20 cellular contexts compared by ENCODE assay signal in the genomic region with DNA sequence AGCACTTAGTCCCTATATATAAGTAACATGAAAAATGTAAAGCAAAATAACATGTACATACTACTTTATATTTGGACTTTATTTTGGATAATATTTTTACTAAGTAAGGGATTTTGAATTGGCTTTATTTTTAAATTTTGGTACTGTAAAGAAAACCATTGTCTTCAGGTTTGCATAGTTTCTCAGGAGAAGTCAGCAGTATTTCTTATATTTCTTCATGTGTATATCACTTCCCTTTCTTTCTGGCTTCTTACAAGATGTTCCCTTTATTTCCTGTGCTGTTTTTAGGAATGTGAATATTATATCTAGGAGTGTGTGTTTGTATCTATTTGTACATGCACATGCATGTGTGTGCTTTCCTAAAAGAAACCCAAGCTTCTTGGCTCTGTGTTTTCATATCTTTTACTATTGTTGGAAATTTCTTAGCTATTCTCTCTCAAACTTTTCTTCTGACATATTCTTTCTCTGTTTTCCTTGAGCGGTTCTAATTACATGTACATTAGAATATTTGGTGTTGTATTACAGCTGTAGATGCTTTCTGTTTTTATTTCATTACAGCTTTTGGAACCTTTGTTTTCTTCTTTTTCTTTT.
DNase-seq lines count a peak whose midpoint lies in the region; ATAC-seq, FAIRE-seq and TF ChIP-seq lines count a peak whose summit lies in the region.
"Had no signal": no experiment of that assay in that cellular context is flagged by ENCODE, and none has a peak within 500 bp of the region (broad histone marks: within the 10 kb centered on the region; RNA-seq: fewer than 3 reads in every experiment).

No MANE protein-coding gene starts in this region.

- H3K4me3 ChIP-seq in fibroblast of villous mesenchyme (ENCODE audit: low read depth, low read length) = no peak overlapping the region
- H3K4me3 ChIP-seq: ascending aorta, psoas muscle, smooth muscle cell, testis had no signal

- intact Hi-C loops in head of caudate nucleus (cut with DNase I) = no loop called here

- no peak for TF ChIP-seq CTCF in fibroblast of villous mesenchyme (IDR thresholded peaks at IDR 0.05; ENCODE audit: insufficient read depth, low read depth, low read length)

- FAIRE-seq in TTC549 (lab: Jason Lieb, UNC) = peak; percentile 64
- FAIRE-seq: GM12892 had no signal

- DNase-seq in DMS53 (lab: John Stamatoyannopoulos, UW) (peak; percentile 11), DMS53 treated with DMSO at 0.1 percent for 48 hours (lab: John Stamatoyannopoulos, UW; ENCODE audit: unreplicated experiment) (no peak), M059J (ENCODE audit: low read depth) (peak; percentile 3), fibroblast of villous mesenchyme (ENCODE audit: low read depth) (peak; percentile 7), head of caudate nucleus (no peak)
- DNase-seq in activated CD8-positive, alpha-beta memory T cell treated with anti-CD3 and anti-CD28 coated beads for 24 hours = no peak
- DNase-seq: activated naive CD4-positive, alpha-beta T cell treated with Interleukin-2 at 50 U/mL for 16 hours; activated T-cell treated with anti-CD3 and anti-CD28 coated beads for 4 hours; left colon; NCI-H2029; NCI-H510A treated with DMSO at 0.1 percent for 48 hours; psoas muscle; T1000; testis had no signal

- ATAC-seq in GM18873 (IDR thresholded peaks at IDR 0.05; ENCODE audit: low FRiP score, unreplicated experiment) = no peak
- ATAC-seq: foreskin keratinocyte, left colon, psoas muscle had no signal

Comparison
In these comparisons a context has a peak if more than half of its experiments do, and no peak if none do; other contexts are left out.
1. DNase-seq: peak in DMS53 (single experiment), M059J (single experiment) and fibroblast of villous mesenchyme (single experiment); none in DMS53 treated with DMSO at 0.1 percent for 48 hours (single experiment), activated CD8-positive, alpha-beta memory T cell treated with anti-CD3 and anti-CD28 coated beads for 24 hours (single experiment) and head of caudate nucleus (0 of 42).